9 cellular contexts compared by ENCODE assay signal in the genomic region with DNA sequence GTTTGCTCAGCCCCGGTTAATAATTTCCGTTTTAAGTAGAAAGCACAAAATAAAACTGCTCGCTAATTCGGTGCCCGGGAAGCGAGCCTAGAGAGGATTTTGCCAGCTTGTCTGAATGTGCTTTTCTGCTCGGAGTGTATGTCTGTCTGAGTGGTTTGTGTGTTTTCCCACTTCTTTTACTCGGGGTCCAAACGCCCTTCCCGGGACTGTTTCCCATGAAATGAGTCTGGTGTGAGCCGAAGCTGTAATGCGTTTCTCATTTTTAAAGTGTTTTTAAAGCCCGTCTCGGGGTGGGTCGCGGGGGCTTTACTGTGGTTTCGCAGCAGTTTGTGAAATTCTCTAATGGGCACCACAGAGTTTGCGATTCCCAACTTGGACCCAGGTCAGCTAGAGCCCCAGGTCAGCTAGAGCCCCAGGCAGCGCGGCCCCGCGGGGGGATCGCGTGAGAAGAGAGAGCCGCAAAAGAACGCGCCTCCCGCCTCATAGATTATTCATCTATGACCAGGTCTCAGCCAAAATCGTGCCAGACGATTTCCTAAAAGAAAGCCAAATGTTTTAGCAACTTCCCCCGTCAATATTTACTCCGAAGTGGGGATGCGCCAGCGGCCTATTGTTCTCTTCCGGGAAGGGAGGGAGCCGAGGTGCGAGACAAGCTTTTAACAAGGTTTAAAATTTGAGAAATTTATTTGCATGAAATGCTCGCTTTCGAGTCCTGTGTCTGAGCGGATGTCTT. TPM values are rescaled to one million over a fixed set of nuclear protein-coding genes. Genes with fewer than 3 reads are reported as not detected.
A peak's percentile ranks its signal among the peaks of the same experiment; 100 is the strongest.
DNase-seq lines count a peak whose midpoint lies in the region; ATAC-seq and TF ChIP-seq lines count a peak whose summit lies in the region.
"Had no signal": no experiment of that assay in that cellular context is flagged by ENCODE, and none has a peak within 500 bp of the region (broad histone marks: within the 10 kb centered on the region; RNA-seq: fewer than 3 reads in every experiment).

No MANE protein-coding gene starts in this region.

- no peaks in the 10 kb centered on the region for H3K9me3 ChIP-seq in HAP-1

- no peak overlapping the region for H3K27ac Mint-ChIP-seq in Calu3 (ENCODE audit: unreplicated experiment)
- peak overlapping the region; percentile 70 for H3K27ac Mint-ChIP-seq in activated CD8-positive, alpha-beta T cell treated with anti-CD3 and anti-CD28 coated beads, Interleukin-2, amount 10 ng/mL, durations not matched to agents 7 days and 5 days

- CTCF ChIA-PET in Calu3 (lab: Charles Lee): no interaction called here
- CTCF ChIA-PET in activated CD8-positive, alpha-beta T cell treated with anti-CD3 and anti-CD28 coated beads, Interleukin-2, amount 10 ng/mL, durations not matched to agents 7 days and 5 days (lab: Charles Lee): interaction anchor here (1.0 kb wide), 1 partner anchor 532 kb away, joined by 3 read pairs; no protein-coding TSS in a partner anchor

- H3K27me3 Mint-ChIP-seq in Calu3 (ENCODE audit: unreplicated experiment): no peaks in the 10 kb centered on the region
- H3K27me3 Mint-ChIP-seq in activated CD8-positive, alpha-beta T cell treated with anti-CD3 and anti-CD28 coated beads, Interleukin-2, amount 10 ng/mL, durations not matched to agents 7 days and 5 days (ENCODE audit: low read depth): peaks cover 60% of the 10 kb centered on the region

- no peaks in the 10 kb centered on the region for H3K9me3 Mint-ChIP-seq in Calu3 (ENCODE audit: low read depth, unreplicated experiment)
- no peaks in the 10 kb centered on the region for H3K9me3 Mint-ChIP-seq in activated CD8-positive, alpha-beta T cell treated with anti-CD3 and anti-CD28 coated beads, Interleukin-2, amount 10 ng/mL, durations not matched to agents 7 days and 5 days (ENCODE audit: insufficient read depth)

- BruUV-seq in Calu3 (replicated peaks; lab: Mats Ljungman, UMichigan): TSS peak; percentile 37

- DNase-seq in Calu3 (no peak), HAP-1 (ENCODE audit: low spot score in 2 of 2) (peak in 1 of 2 experiments; percentile 55), left kidney (ENCODE audit: low read depth, low spot score) (peak; percentile 40), hippocampal formation (lab: John Stamatoyannopoulos, UW) (no peak), Ammon's horn (ENCODE audit: low spot score) (no peak)
- no peak for DNase-seq in activated CD8-positive, alpha-beta T cell treated with anti-CD3 and anti-CD28 coated beads, Interleukin-2, amount 10 ng/mL, durations not matched to agents 7 days and 5 days

- in situ Hi-C loops in HAP-1 (cut with MboI; ENCODE audit: low sequenced_read_pairs): loop anchor here (10.0 kb wide), 1 partner anchor 251 kb away; no protein-coding TSS in a partner anchor

- peaks cover 24% of the 10 kb centered on the region for H3K27me3 ChIP-seq in HAP-1 (ENCODE audit: low read depth)

- H3K4me3 ChIP-seq in HAP-1: peak overlapping the region; percentile 47

- H3K4me3 Mint-ChIP-seq in Calu3 (ENCODE audit: low read depth, unreplicated experiment): peak overlapping the region; percentile 60
- H3K4me3 Mint-ChIP-seq in activated CD8-positive, alpha-beta T cell treated with anti-CD3 and anti-CD28 coated beads, Interleukin-2, amount 10 ng/mL, durations not matched to agents 7 days and 5 days: peak overlapping the region; percentile 50

- no peaks in the 10 kb centered on the region for H3K36me3 ChIP-seq in HAP-1 (replicated peaks)

- ATAC-seq in activated CD8-positive, alpha-beta T cell treated with anti-CD3 and anti-CD28 coated beads, Interleukin-2, amount 10 ng/mL, durations not matched to agents 7 days and 5 days: no peak
- no peak for ATAC-seq in GM21528 (IDR thresholded peaks at IDR 0.05; ENCODE audit: low FRiP score, unreplicated experiment)

- no peaks in the 10 kb centered on the region for H3K4me1 Mint-ChIP-seq in Calu3 (ENCODE audit: low read depth, unreplicated experiment)
- peaks cover 19% of the 10 kb centered on the region for H3K4me1 Mint-ChIP-seq in activated CD8-positive, alpha-beta T cell treated with anti-CD3 and anti-CD28 coated beads, Interleukin-2, amount 10 ng/mL, durations not matched to agents 7 days and 5 days (ENCODE audit: low read depth)

- POLR2A ChIA-PET in activated CD8-positive, alpha-beta T cell treated with anti-CD3 and anti-CD28 coated beads, Interleukin-2, amount 10 ng/mL, durations not matched to agents 7 days and 5 days (lab: Charles Lee): interaction anchor here (0.9 kb wide), 1 partner anchor 13 kb away, joined by 3 read pairs; no protein-coding TSS in a partner anchor

- intact Hi-C loops in Calu3 (cut with micrococcal nuclease; ENCODE audit: unreplicated experiment): no loop called here

- peaks cover 4% of the 10 kb centered on the region for H3K36me3 Mint-ChIP-seq in Calu3 (ENCODE audit: insufficient read depth, unreplicated experiment)
- H3K36me3 Mint-ChIP-seq in activated CD8-positive, alpha-beta T cell treated with anti-CD3 and anti-CD28 coated beads, Interleukin-2, amount 10 ng/mL, durations not matched to agents 7 days and 5 days (ENCODE audit: low read depth): peaks cover 13% of the 10 kb centered on the region

- peaks cover 13% of the 10 kb centered on the region for H3K4me1 ChIP-seq in HAP-1

- no peak for TF ChIP-seq CTCF in Calu3 (IDR thresholded peaks at IDR 0.05; ENCODE audit: unreplicated experiment)

RNA-seq across cellular contexts. Expression of gene ZIC2, which starts 2.0 kb away (rescaled TPM):
- 3.5 and 3.6 TPM in 2 replicates for total RNA-seq in Calu3 (2022)
- not detected for total RNA-seq in activated CD8-positive, alpha-beta T cell treated with anti-CD3 and anti-CD28 coated beads, Interleukin-2, amount 10 ng/mL, durations not matched to agents 7 days and 5 days
- total RNA-seq: epithelial cell of proximal tubule, mononuclear cell had no signal

RNA-seq across cellular contexts. Expression of gene ZIC5, which starts 12.0 kb away (rescaled TPM):
- 0.57 and 0.71 TPM in 2 replicates for total RNA-seq in Calu3 (2022)
- not detected for total RNA-seq in activated CD8-positive, alpha-beta T cell treated with anti-CD3 and anti-CD28 coated beads, Interleukin-2, amount 10 ng/mL, durations not matched to agents 7 days and 5 days
- total RNA-seq: epithelial cell of proximal tubule, mononuclear cell had no signal
